In the genomic region with DNA sequence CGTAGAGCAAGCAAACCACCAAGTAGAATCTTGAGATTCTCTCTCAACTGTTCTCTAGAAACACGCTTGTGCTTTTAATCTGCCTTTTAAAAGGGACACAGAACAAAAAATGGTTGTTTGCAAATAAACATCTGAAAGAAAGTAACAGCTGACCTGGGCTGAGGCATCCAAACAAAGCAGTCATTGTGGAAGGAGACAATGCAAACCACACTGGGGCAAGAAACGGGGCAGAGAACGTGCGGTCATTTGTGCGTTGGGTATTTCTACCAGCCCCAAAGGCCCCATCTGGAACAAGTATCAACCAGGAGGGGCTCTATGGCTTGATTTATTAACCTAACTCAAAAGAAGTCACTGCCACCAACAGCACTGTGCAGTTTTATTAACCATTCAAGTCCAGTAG, we compare ENCODE assay signal across 21 cellular contexts. TPM values are rescaled to one million over a fixed set of nuclear protein-coding genes. Genes with fewer than 3 reads are reported as not detected.
DNase-seq lines count a peak whose midpoint lies in the region; ATAC-seq and TF ChIP-seq lines count a peak whose summit lies in the region.
"Had no signal": no experiment of that assay in that cellular context is flagged by ENCODE, and none has a peak within 500 bp of the region (broad histone marks: within the 10 kb centered on the region; RNA-seq: fewer than 3 reads in every experiment).

No MANE protein-coding gene starts in this region.

- H3K4me3 ChIP-seq in ectodermal cell (ENCODE audit: insufficient read depth, low read depth, low read length): no peak overlapping the region
- no peak overlapping the region for H3K4me3 ChIP-seq in testis
- no peak overlapping the region for H3K4me3 ChIP-seq in adrenal gland
- no peak overlapping the region for H3K4me3 ChIP-seq in PC-3 (ENCODE audit: low read length)
- H3K4me3 ChIP-seq: mucosa of descending colon, uterus had no signal

- H3K79me2 ChIP-seq in PC-3 (ENCODE audit: low read length): peaks cover 31% of the 10 kb centered on the region

- H3K4me1 ChIP-seq in ectodermal cell (ENCODE audit: control insufficient read depth, insufficient read depth, low read length) (peaks cover 52% of the 10 kb centered on the region), testis (peaks cover 23% of the 10 kb centered on the region), adrenal gland (replicated peaks in 1 of 2) (peaks cover 7 to 14% of the 10 kb centered on the region in 2 donors), PC-3 (ENCODE audit: insufficient read depth, low read length) (peaks cover 27% of the 10 kb centered on the region)

- TF ChIP-seq POLR2A in testis (IDR thresholded peaks at IDR 0.05) (no peak), adrenal gland (IDR thresholded peaks at IDR 0.05) (no peak)

- TF ChIP-seq CTCF in activated CD8-positive, alpha-beta T cell treated with anti-CD3 and anti-CD28 coated beads for 36 hours (IDR thresholded peaks at IDR 0.05): no peak
- TF ChIP-seq CTCF in nephron (IDR thresholded peaks at IDR 0.05; ENCODE audit: unreplicated experiment in 3 of 3) (no peak), testis (IDR thresholded peaks at IDR 0.05) (no peak), adrenal gland (IDR thresholded peaks at IDR 0.05) (no peak), PC-3 (conservative IDR thresholded peaks at IDR 0.05; ENCODE audit: low read depth, low read length) (no peak)

- BruUV-seq in PC-3 (replicated peaks; lab: Mats Ljungman, UMichigan): no TSS peak

- 40 to 55% methylated on average over 6 of the region's 6 CpGs for WGBS in ectodermal cell, 2 experiments
- WGBS in testis, 2 donors: 84 to 85% methylated on average over 6 of the region's 6 CpGs
- 93 to 97% (median 96%) methylated on average over 6 of the region's 6 CpGs for WGBS in adrenal gland, 4 donors

- CTCF ChIA-PET in activated CD8-positive, alpha-beta T cell treated with anti-CD3 and anti-CD28 coated beads, Interleukin-2, amount 10 ng/mL, durations not matched to agents 7 days and 5 days (lab: Charles Lee): interaction anchor here (0.7 to 18.0 kb wide), 2 partner anchors 65 to 99 kb away, joined by 3 to 610 read pairs; partner anchors contain the start of gene PAFAH2
- CTCF ChIA-PET in activated CD8-positive, alpha-beta T cell treated with anti-CD3 and anti-CD28 coated beads for 36 hours (lab: Charles Lee): interaction anchor here (1.4 to 20.0 kb wide), 2 partner anchors 16 to 99 kb away, joined by 5 to 417 read pairs; partner anchors contain the start of gene PAFAH2
- CTCF ChIA-PET in PC-3 (lab: Charles Lee): no interaction called here

- H3K9me3 Mint-ChIP-seq in activated CD8-positive, alpha-beta T cell treated with anti-CD3 and anti-CD28 coated beads, Interleukin-2, amount 10 ng/mL, durations not matched to agents 7 days and 5 days (ENCODE audit: insufficient read depth): no peaks in the 10 kb centered on the region
- H3K9me3 Mint-ChIP-seq in activated CD8-positive, alpha-beta T cell treated with anti-CD3 and anti-CD28 coated beads for 36 hours: no peaks in the 10 kb centered on the region
- no peaks in the 10 kb centered on the region for H3K9me3 Mint-ChIP-seq in nephron
- H3K9me3 Mint-ChIP-seq: CD14-positive monocyte, IgD-negative memory B cell had no signal

- no peaks in the 10 kb centered on the region for H3F3A ChIP-seq in PC-3 (ENCODE audit: low read length, unreplicated experiment)

- H3K27me3 ChIP-seq in ectodermal cell (ENCODE audit: control insufficient read depth, insufficient read depth, low read length, poor library complexity, severe bottlenecking) (no peaks in the 10 kb centered on the region), testis (no peaks in the 10 kb centered on the region), adrenal gland (no peaks in the 10 kb centered on the region), PC-3 (ENCODE audit: low read length) (no peaks in the 10 kb centered on the region)
- H3K27me3 ChIP-seq: uterus had no signal

- no peak for DNase-seq in activated CD8-positive, alpha-beta T cell treated with anti-CD3 and anti-CD28 coated beads, Interleukin-2, amount 10 ng/mL, durations not matched to agents 7 days and 5 days
- no peak for DNase-seq in activated CD8-positive, alpha-beta T cell treated with anti-CD3 and anti-CD28 coated beads for 36 hours
- DNase-seq in testis (peak; percentile 67), adrenal gland (no peak), PC-3 (no peak)
- DNase-seq: ACHN; activated CD4-positive, alpha-beta T cell treated with anti-CD3 and anti-CD28 coated beads for 4 hours; activated naive CD4-positive, alpha-beta T cell treated with Interleukin-2 at 50 U/mL for 16 hours; activated T-cell treated with anti-CD3 and anti-CD28 coated beads for 4 hours; GF-D8; left ventricle myocardium superior; MM.1S; mucosa of descending colon; right cardiac atrium; uterus had no signal

- H3K4me1 Mint-ChIP-seq in activated CD8-positive, alpha-beta T cell treated with anti-CD3 and anti-CD28 coated beads, Interleukin-2, amount 10 ng/mL, durations not matched to agents 7 days and 5 days (ENCODE audit: low read depth): peaks cover 59% of the 10 kb centered on the region
- H3K4me1 Mint-ChIP-seq in activated CD8-positive, alpha-beta T cell treated with anti-CD3 and anti-CD28 coated beads for 36 hours (ENCODE audit: low read depth): peaks cover 42% of the 10 kb centered on the region
- peaks cover 62% of the 10 kb centered on the region for H3K4me1 Mint-ChIP-seq in nephron

- H3K9me3 ChIP-seq in ectodermal cell (ENCODE audit: control insufficient read depth, low read length) (no peaks in the 10 kb centered on the region), testis (no peaks in the 10 kb centered on the region), adrenal gland (replicated peaks in 1 of 3) (no peaks in the 10 kb centered on the region), PC-3 (ENCODE audit: low read length) (no peaks in the 10 kb centered on the region)
- H3K9me3 ChIP-seq: mucosa of descending colon, uterus had no signal

- POLR2A ChIA-PET in activated CD8-positive, alpha-beta T cell treated with anti-CD3 and anti-CD28 coated beads, Interleukin-2, amount 10 ng/mL, durations not matched to agents 7 days and 5 days (lab: Charles Lee): no interaction called here
- POLR2A ChIA-PET in activated CD8-positive, alpha-beta T cell treated with anti-CD3 and anti-CD28 coated beads for 36 hours (lab: Charles Lee): interaction anchor here (1.1 to 15.7 kb wide), 3 partner anchors 92 to 103 kb away, joined by 3 to 160 read pairs (median 3); partner anchors contain the start of gene PAFAH2
- POLR2A ChIA-PET in PC-3 (lab: Charles Lee; ENCODE audit: unreplicated experiment): no interaction called here

- H3K27ac ChIP-seq in ectodermal cell (ENCODE audit: insufficient read depth, low read depth, low read length, poor library complexity, severe bottlenecking) (peak overlapping the region; percentile 36), testis (peak overlapping the region; percentile 53 to 78), adrenal gland (no peak overlapping the region), PC-3 (ENCODE audit: low read length) (no peak overlapping the region)
- H3K27ac ChIP-seq: uterus had no signal

- H3K36me3 ChIP-seq in ectodermal cell (ENCODE audit: control insufficient read depth, insufficient read depth, low read length): peaks cover 65% of the 10 kb centered on the region
- no peaks in the 10 kb centered on the region for H3K36me3 ChIP-seq in testis (ENCODE audit: low read depth, missing control alignments)
- H3K36me3 ChIP-seq in adrenal gland (replicated peaks in 1 of 2): peaks cover 0 to 12% of the 10 kb centered on the region in 2 donors
- H3K36me3 ChIP-seq in PC-3 (ENCODE audit: low read depth, low read length): peaks cover 46% of the 10 kb centered on the region
- H3K36me3 ChIP-seq: uterus had no signal

- H3K4me2 ChIP-seq in PC-3 (ENCODE audit: low read length): no peak overlapping the region

- H3K27me3 Mint-ChIP-seq in activated CD8-positive, alpha-beta T cell treated with anti-CD3 and anti-CD28 coated beads, Interleukin-2, amount 10 ng/mL, durations not matched to agents 7 days and 5 days (ENCODE audit: low read depth): no peaks in the 10 kb centered on the region
- no peaks in the 10 kb centered on the region for H3K27me3 Mint-ChIP-seq in activated CD8-positive, alpha-beta T cell treated with anti-CD3 and anti-CD28 coated beads for 36 hours
- H3K27me3 Mint-ChIP-seq in nephron (ENCODE audit: low read depth): no peaks in the 10 kb centered on the region
- H3K27me3 Mint-ChIP-seq: IgD-negative memory B cell had no signal

- H3K36me3 Mint-ChIP-seq in activated CD8-positive, alpha-beta T cell treated with anti-CD3 and anti-CD28 coated beads, Interleukin-2, amount 10 ng/mL, durations not matched to agents 7 days and 5 days (ENCODE audit: low read depth): peaks cover 79% of the 10 kb centered on the region
- H3K36me3 Mint-ChIP-seq in activated CD8-positive, alpha-beta T cell treated with anti-CD3 and anti-CD28 coated beads for 36 hours (ENCODE audit: low read depth): peaks cover 65% of the 10 kb centered on the region
- peaks cover 72% of the 10 kb centered on the region for H3K36me3 Mint-ChIP-seq in nephron (ENCODE audit: low read depth)

- H3K9me2 ChIP-seq in PC-3 (replicated peaks; ENCODE audit: low read length): no peaks in the 10 kb centered on the region

- H3K27ac Mint-ChIP-seq in activated CD8-positive, alpha-beta T cell treated with anti-CD3 and anti-CD28 coated beads, Interleukin-2, amount 10 ng/mL, durations not matched to agents 7 days and 5 days: peak overlapping the region; percentile 32
- no peak overlapping the region for H3K27ac Mint-ChIP-seq in activated CD8-positive, alpha-beta T cell treated with anti-CD3 and anti-CD28 coated beads for 36 hours
- H3K27ac Mint-ChIP-seq in nephron: peak overlapping the region; percentile 32 to 50 (median 40)
- H3K27ac Mint-ChIP-seq: IgD-negative memory B cell had no signal

- no peak overlapping the region for H3K9ac ChIP-seq in PC-3 (ENCODE audit: low read length)

- H4K20me1 ChIP-seq in PC-3 (ENCODE audit: low read length): peaks cover 14% of the 10 kb centered on the region; the same call in 1 of the 2 replicates

- intact Hi-C loops in activated CD8-positive, alpha-beta T cell treated with anti-CD3 and anti-CD28 coated beads for 36 hours (cut with micrococcal nuclease): no loop called here
- intact Hi-C loops in testis (cut with DNase I; ENCODE audit: low total_unique reads) (no loop called here), adrenal gland (cut with DNase I) (no loop called here), PC-3 (cut with micrococcal nuclease) (no loop called here)

- ATAC-seq in activated CD8-positive, alpha-beta T cell treated with anti-CD3 and anti-CD28 coated beads, Interleukin-2, amount 10 ng/mL, durations not matched to agents 7 days and 5 days: no peak
- ATAC-seq in activated CD8-positive, alpha-beta T cell treated with anti-CD3 and anti-CD28 coated beads for 36 hours: no peak
- ATAC-seq in PC-3 (no peak), GM18907 (IDR thresholded peaks at IDR 0.05; ENCODE audit: unreplicated experiment) (no peak)
- ATAC-seq: left ventricle myocardium superior, mucosa of descending colon, right cardiac atrium, Right ventricle myocardium inferior had no signal

- H2AFZ ChIP-seq in PC-3 (ENCODE audit: low read length): no peak overlapping the region

- no peak overlapping the region for H3K4me3 Mint-ChIP-seq in activated CD8-positive, alpha-beta T cell treated with anti-CD3 and anti-CD28 coated beads, Interleukin-2, amount 10 ng/mL, durations not matched to agents 7 days and 5 days
- no peak overlapping the region for H3K4me3 Mint-ChIP-seq in activated CD8-positive, alpha-beta T cell treated with anti-CD3 and anti-CD28 coated beads for 36 hours
- no peak overlapping the region for H3K4me3 Mint-ChIP-seq in nephron
- H3K4me3 Mint-ChIP-seq: CD14-positive monocyte had no signal

RNA-seq across cellular contexts. Expression of gene STMN1, which starts 6.0 kb away (rescaled TPM):
- 100 to 1,000 TPM; 740 to 781 TPM for total RNA-seq in activated CD8-positive, alpha-beta T cell treated with anti-CD3 and anti-CD28 coated beads, Interleukin-2, amount 10 ng/mL, durations not matched to agents 7 days and 5 days
- 100 to 1,000 TPM; 487 to 493 TPM for total RNA-seq in activated CD8-positive, alpha-beta T cell treated with anti-CD3 and anti-CD28 coated beads for 36 hours
- 892 TPM for polyA plus RNA-seq in ectodermal cell (2013, experiment 1 of 4)
- 876 TPM for polyA plus RNA-seq in ectodermal cell (2013, experiment 2 of 4)
- 881 TPM for polyA plus RNA-seq in ectodermal cell (2013, experiment 3 of 4)
- 1,000 TPM for polyA plus RNA-seq in ectodermal cell (2013, experiment 4 of 4)
- total RNA-seq in testis (100 to 1,000 TPM; 230 to 393 TPM), adrenal gland (10 to 100 TPM in 7 of 8 donors, 1 to 10 TPM in 1; 7.9 to 59.5 (median 20.7) TPM), PC-3 (2014; rRNA removed) (177 and 206 TPM in 2 replicates)
- polyA plus RNA-seq in testis (ENCODE audit: insufficient read depth, low read depth, low replicate concordance) (727 TPM), adrenal gland (10 to 100 TPM; 32.6 to 88.7 (median 37.6) TPM)

RNA-seq across cellular contexts. Expression of gene PAQR7, which starts 24.7 kb away (rescaled TPM):
- total RNA-seq in activated CD8-positive, alpha-beta T cell treated with anti-CD3 and anti-CD28 coated beads, Interleukin-2, amount 10 ng/mL, durations not matched to agents 7 days and 5 days: 1 to 10 TPM; 3.2 to 3.3 TPM
- total RNA-seq in activated CD8-positive, alpha-beta T cell treated with anti-CD3 and anti-CD28 coated beads for 36 hours: 1 to 10 TPM; 6.8 to 8.0 TPM
- 9.5 TPM for polyA plus RNA-seq in ectodermal cell (2013, experiment 1 of 4)
- polyA plus RNA-seq in ectodermal cell (2013, experiment 2 of 4): 9.3 TPM
- polyA plus RNA-seq in ectodermal cell (2013, experiment 3 of 4): 6.2 TPM
- 6.9 TPM for polyA plus RNA-seq in ectodermal cell (2013, experiment 4 of 4)
- total RNA-seq in testis (10 to 100 TPM; 92.4 to 94.8 TPM), adrenal gland (10 to 100 TPM; 31.1 to 71.8 (median 40.9) TPM), PC-3 (2014; rRNA removed) (6.4 and 7.2 TPM in 2 replicates)
- polyA plus RNA-seq in testis (ENCODE audit: insufficient read depth, low read depth, low replicate concordance) (89.3 TPM), adrenal gland (10 to 100 TPM; 19.9 to 26.1 (median 20.6) TPM)

RNA-seq across cellular contexts. Expression of gene AUNIP, which starts 41.0 kb away (rescaled TPM):
- 1 to 10 TPM; 7.8 to 9.1 TPM for total RNA-seq in activated CD8-positive, alpha-beta T cell treated with anti-CD3 and anti-CD28 coated beads, Interleukin-2, amount 10 ng/mL, durations not matched to agents 7 days and 5 days
- total RNA-seq in activated CD8-positive, alpha-beta T cell treated with anti-CD3 and anti-CD28 coated beads for 36 hours: 10 to 100 TPM in 1 of 2 experiments, 1 to 10 TPM in 1; 8.8 to 10.3 TPM
- 14.9 TPM for polyA plus RNA-seq in ectodermal cell (2013, experiment 1 of 4)
- polyA plus RNA-seq in ectodermal cell (2013, experiment 2 of 4): 15.2 TPM
- polyA plus RNA-seq in ectodermal cell (2013, experiment 3 of 4): 13.6 TPM
- 11.6 TPM for polyA plus RNA-seq in ectodermal cell (2013, experiment 4 of 4)
- total RNA-seq in testis (10 to 100 TPM; 14.1 to 22.5 TPM), adrenal gland (1 to 10 TPM in 2 of 8 donors, under 1 TPM in 6; 0.24 to 1.5 (median 0.75) TPM), PC-3 (2014; rRNA removed) (17.6 and 22.2 TPM in 2 replicates)
- polyA plus RNA-seq in testis (ENCODE audit: insufficient read depth, low read depth, low replicate concordance) (28.5 TPM), adrenal gland (1 to 10 TPM in 1 of 3 donors, under 1 TPM in 2; 0.56 to 1.2 (median 0.74) TPM)
- total RNA-seq: left ventricle myocardium superior, Right ventricle myocardium inferior had no signal
- polyA plus RNA-seq: IgD-negative memory B cell, right cardiac atrium had no signal

Comparison
In these comparisons a context has a peak if more than half of its experiments do, and no peak if none do; other contexts are left out.
1. H3K27ac ChIP-seq: peak in ectodermal cell (single experiment) and testis (2 of 2); none in adrenal gland (0 of 5) and PC-3 (single experiment).